8 cellular contexts compared by ENCODE assay signal in genomic region chr19:40798223-40798996, GRCh38. TPM values are rescaled to one million over a fixed set of nuclear protein-coding genes. Genes with fewer than 3 reads are reported as not detected.
DNase-seq lines count a peak whose midpoint lies in the region; ATAC-seq and TF ChIP-seq lines count a peak whose summit lies in the region.

No MANE protein-coding gene starts in this region.

- no peak overlapping the region for H3K56ac ChIP-seq in H9 (ENCODE audit: insufficient read length, low read depth, low read length)

- H2BK20ac ChIP-seq in H9 (ENCODE audit: low read depth, low read length, poor library complexity, severe bottlenecking): no peak overlapping the region

- H3K23me2 ChIP-seq in H9 (ENCODE audit: insufficient read length, low read depth, low read length, poor library complexity, severe bottlenecking): peaks cover 9% of the 10 kb centered on the region

- peak overlapping the region; percentile 62 for H3K4me3 ChIP-seq in fibroblast of villous mesenchyme (ENCODE audit: low read depth, low read length)
- H3K4me3 ChIP-seq in neural cell (ENCODE audit: low read length): peak overlapping the region; percentile 92

- no peaks in the 10 kb centered on the region; a peak in 1 of 5 replicates for H3K9me3 Mint-ChIP-seq in H9
- no peaks in the 10 kb centered on the region for H3K9me3 Mint-ChIP-seq in stimulated activated naive CD8-positive, alpha-beta T cell treated with anti-CD3 and anti-CD28 coated beads, Interleukin-15, amount 100 ng/mL, for 72 hours

- H3K27ac Mint-ChIP-seq in H9: peak overlapping the region; percentile 97 to 99 (median 98)
- H3K27ac Mint-ChIP-seq in stimulated activated naive CD8-positive, alpha-beta T cell treated with anti-CD3 and anti-CD28 coated beads, Interleukin-15, amount 100 ng/mL, for 72 hours: peak overlapping the region; percentile 96 to 99

- ATAC-seq in stimulated activated naive CD8-positive, alpha-beta T cell treated with anti-CD3 and anti-CD28 coated beads, Interleukin-15, amount 100 ng/mL, for 72 hours: peak; percentile 86

- H2AFZ ChIP-seq in H9 (ENCODE audit: low read length) (no peak overlapping the region), neural cell (ENCODE audit: low read depth, low read length) (peak overlapping the region; percentile 42)

- no peak overlapping the region; the same call in 1 of the 2 replicates for H3K4ac ChIP-seq in H9 (ENCODE audit: low read depth, low read length)

- no peaks in the 10 kb centered on the region; the same call in 1 of the 2 replicates for H3K27me3 Mint-ChIP-seq in H9 (ENCODE audit: low read depth)
- no peaks in the 10 kb centered on the region for H3K27me3 Mint-ChIP-seq in stimulated activated naive CD8-positive, alpha-beta T cell treated with anti-CD3 and anti-CD28 coated beads, Interleukin-15, amount 100 ng/mL, for 72 hours

- WGBS in H9 (ENCODE audit: extremely low coverage, insufficient read length, low lambda C conversion rate): no CpG with 5 or more reads among the region's 53 CpGs

- no peak overlapping the region for H2BK5ac ChIP-seq in H9 (ENCODE audit: insufficient read length, low read length)

- TF ChIP-seq CTCF in H9 (conservative IDR thresholded peaks at IDR 0.05): peak; percentile 51
- TF ChIP-seq CTCF in fibroblast of villous mesenchyme (IDR thresholded peaks at IDR 0.05; ENCODE audit: insufficient read depth, low read depth, low read length): peak; percentile 51
- TF ChIP-seq CTCF in neural cell (IDR thresholded peaks at IDR 0.05; ENCODE audit: poor library complexity, severe bottlenecking): peak; percentile 72

- no peak overlapping the region for H4K91ac ChIP-seq in H9 (ENCODE audit: insufficient read length, low read depth, low read length)

- H3T11ph ChIP-seq in H9 (ENCODE audit: low read length): no peak overlapping the region

- peak; percentile 50 for TF ChIP-seq EP300 in neural cell (conservative IDR thresholded peaks at IDR 0.05; ENCODE audit: poor library complexity, severe bottlenecking)

- H3F3A ChIP-seq in neural cell (ENCODE audit: insufficient read depth, low read length, poor library complexity, severe bottlenecking): no peaks in the 10 kb centered on the region

- H4K8ac ChIP-seq in H9 (replicated peaks; ENCODE audit: insufficient read length, low read depth, low read length): no peak overlapping the region

- H3K14ac ChIP-seq in H9 (ENCODE audit: insufficient read depth, low read length): peak overlapping the region; percentile 51; the same call in 1 of the 2 replicates

- peak overlapping the region; percentile 56 for H3K9ac ChIP-seq in H9 (ENCODE audit: extremely low read depth, insufficient read length, low read length)
- H3K9ac ChIP-seq in neural cell (ENCODE audit: low read length): peak overlapping the region; percentile 69

- DNase-seq in GDM1 (lab: John Stamatoyannopoulos, UW): peak; percentile 99
- peak; percentile 100 for DNase-seq in H9
- DNase-seq in M059J (ENCODE audit: low read depth): peak; percentile 100
- peak; percentile 100 for DNase-seq in activated effector memory CD4-positive, alpha-beta T cell treated with anti-CD3 and anti-CD28 coated beads, Interleukin-2, amount 50 U/mL, for 16 hours
- DNase-seq in fibroblast of villous mesenchyme (ENCODE audit: low read depth): peak; percentile 100
- DNase-seq in stimulated activated naive CD8-positive, alpha-beta T cell treated with anti-CD3 and anti-CD28 coated beads, Interleukin-15, amount 100 ng/mL, for 72 hours: peak; percentile 100

- no peak overlapping the region for H3K23ac ChIP-seq in H9 (ENCODE audit: insufficient read length, low read depth, low read length)

- H4K20me1 ChIP-seq in H9 (ENCODE audit: control insufficient read depth, insufficient read depth, insufficient read length): peaks cover 2% of the 10 kb centered on the region
- H4K20me1 ChIP-seq in neural cell (ENCODE audit: insufficient read depth): peaks cover 10% of the 10 kb centered on the region

- peaks cover 2% of the 10 kb centered on the region; the same call in 1 of the 2 replicates for H3K4me1 ChIP-seq in H9 (ENCODE audit: insufficient read depth, low read length)

- no peak overlapping the region for H2BK15ac ChIP-seq in H9 (ENCODE audit: low read depth, low read length)

- H2AK5ac ChIP-seq in H9 (ENCODE audit: insufficient read length, low read length): no peak overlapping the region

- peaks cover 4% of the 10 kb centered on the region for H3K79me1 ChIP-seq in H9 (ENCODE audit: insufficient read depth, low read depth, low read length, poor library complexity, severe bottlenecking)

- H3K36me3 Mint-ChIP-seq in H9 (ENCODE audit: insufficient read depth in 1 of 3, low read depth in 3 of 3): peaks cover 11 to 31% (median 27%) of the 10 kb centered on the region in 3 experiments; a peak in 6 of 7 replicates

- H3K79me2 ChIP-seq in H9 (ENCODE audit: insufficient read depth, low read length): peaks cover 22% of the 10 kb centered on the region; the same call in 1 of the 2 replicates
- peaks cover 40% of the 10 kb centered on the region for H3K79me2 ChIP-seq in neural cell (replicated peaks; ENCODE audit: insufficient read depth, low read length)

- H3K4me1 Mint-ChIP-seq in H9: peaks cover 27 to 38% of the 10 kb centered on the region in 2 experiments
- H3K4me1 Mint-ChIP-seq in stimulated activated naive CD8-positive, alpha-beta T cell treated with anti-CD3 and anti-CD28 coated beads, Interleukin-15, amount 100 ng/mL, for 72 hours: peaks cover 65% of the 10 kb centered on the region

- H3K4me2 ChIP-seq in H9 (ENCODE audit: insufficient read depth, insufficient read length, low read length) (peak overlapping the region; percentile 59), neural cell (ENCODE audit: low read length) (peak overlapping the region; percentile 22)

- no peaks in the 10 kb centered on the region for H3K27me3 ChIP-seq in H9 (ENCODE audit: insufficient read depth, low read length)
- no peaks in the 10 kb centered on the region for H3K27me3 ChIP-seq in neural cell (ENCODE audit: insufficient read depth, low read depth, low read length)

- H3K27ac ChIP-seq in H9 (ENCODE audit: insufficient read length, low read depth, low read length): peak overlapping the region; percentile 51
- peak overlapping the region; percentile 86 for H3K27ac ChIP-seq in neural cell (ENCODE audit: low read length)

- TF ChIP-seq POLR2A in Raji (IDR thresholded peaks at IDR 0.05; ENCODE audit: insufficient read depth, low read depth, low read length): peak; percentile 80

- TF ChIP-seq RAD21 in neural cell (conservative IDR thresholded peaks at IDR 0.05): peak; percentile 51

- no peak overlapping the region for H2BK12ac ChIP-seq in H9 (ENCODE audit: insufficient read length, low read depth, low read length)

- H3K4me3 Mint-ChIP-seq in H9: peak overlapping the region; percentile 93 to 96
- peak overlapping the region; percentile 95 to 96 for H3K4me3 Mint-ChIP-seq in stimulated activated naive CD8-positive, alpha-beta T cell treated with anti-CD3 and anti-CD28 coated beads, Interleukin-15, amount 100 ng/mL, for 72 hours

- no peaks in the 10 kb centered on the region for H3K36me3 ChIP-seq in neural cell (ENCODE audit: insufficient read depth, low read length)

- H2BK120ac ChIP-seq in H9 (ENCODE audit: low read depth, low read length, poor library complexity, severe bottlenecking): peak overlapping the region; percentile 44

- H3K9me2 ChIP-seq in neural cell (ENCODE audit: insufficient read depth, low read length): no peaks in the 10 kb centered on the region

- H3K9me3 ChIP-seq in H9 (ENCODE audit: control insufficient read depth, low read depth, low read length): no peaks in the 10 kb centered on the region
- H3K9me3 ChIP-seq in neural cell (ENCODE audit: low read length): no peaks in the 10 kb centered on the region

- H3K18ac ChIP-seq in H9 (ENCODE audit: insufficient read length, low read depth, low read length): peak overlapping the region; percentile 41

- no peak overlapping the region for H4K5ac ChIP-seq in H9 (ENCODE audit: insufficient read length, low read depth, low read length)

TF ChIP-seq in neural cell, 6 proteins besides CTCF, POLR2A, EP300 and RAD21 (continues in another document):
- peak; percentile 46 for TF ChIP-seq SMC3 (conservative IDR thresholded peaks at IDR 0.05; ENCODE audit: poor library complexity)

RNA-seq across cellular contexts. Expression of gene EGLN2, which starts 0.6 kb away (rescaled TPM):
- 126 and 131 TPM in 2 replicates for total RNA-seq in H9 (2021)
- total RNA-seq in M059J (2014; rRNA removed; shearing (Covaris generic)): 24.1 and 39.7 TPM in 2 replicates
- total RNA-seq in fibroblast of villous mesenchyme: 70.8 and 76.0 TPM in 2 replicates
- 110 and 112 TPM in 2 replicates for polyA plus RNA-seq in neural cell
- polyA minus RNA-seq in neural cell: 112 and 117 TPM in 2 replicates

RNA-seq across cellular contexts. Expression of gene RAB4B, which starts 20.4 kb away (rescaled TPM):
- total RNA-seq in H9 (2021) (22.6 and 26.8 TPM in 2 replicates), fibroblast of villous mesenchyme (12.6 and 13.4 TPM in 2 replicates)
- total RNA-seq in M059J (2014; rRNA removed; shearing (Covaris generic)): 13.2 and 34.2 TPM in 2 replicates
- polyA plus RNA-seq in neural cell: 66.0 and 76.2 TPM in 2 replicates
- 25.1 and 29.5 TPM in 2 replicates for polyA minus RNA-seq in neural cell

RNA-seq across cellular contexts. Expression of gene MIA, which starts 23.1 kb away (rescaled TPM):
- not detected in 2 replicates for total RNA-seq in H9 (2021)
- total RNA-seq in M059J (2014; rRNA removed; shearing (Covaris generic)): not detected in 2 replicates
- total RNA-seq in fibroblast of villous mesenchyme: not detected in 2 replicates
- 1.8 and 4.0 TPM in 2 replicates for polyA plus RNA-seq in neural cell
- polyA minus RNA-seq in neural cell: not detected in 2 replicates

RNA-seq across cellular contexts. Expression of gene SNRPA, which starts 47.4 kb away (rescaled TPM):
- 199 and 225 TPM in 2 replicates for total RNA-seq in H9 (2021)
- total RNA-seq in M059J (2014; rRNA removed; shearing (Covaris generic)): 76.3 and 93.3 TPM in 2 replicates
- 34.1 and 36.1 TPM in 2 replicates for total RNA-seq in fibroblast of villous mesenchyme
- polyA plus RNA-seq in neural cell: 29.9 and 37.9 TPM in 2 replicates
- polyA minus RNA-seq in neural cell: 14.4 and 19.2 TPM in 2 replicates

RNA-seq across cellular contexts. Expression of gene ACTMAP, which starts 48.1 kb away (rescaled TPM):
- total RNA-seq in H9 (2021) (27.7 and 31.5 TPM in 2 replicates), fibroblast of villous mesenchyme (0.64 and 0.86 TPM in 2 replicates)
- total RNA-seq in M059J (2014; rRNA removed; shearing (Covaris generic)): 0.76 and 1.3 TPM in 2 replicates
- 1.0 TPM in 1 of 2 replicates, not detected in the other for polyA plus RNA-seq in neural cell
- 0.73 and 1.3 TPM in 2 replicates for polyA minus RNA-seq in neural cell

Comparison
In these comparisons a context has a peak if more than half of its experiments do, and no peak if none do; other contexts are left out.
1. Peak in every context shown above with its lines: DNase-seq, ATAC-seq, H3K4me3 ChIP-seq and H3K27ac ChIP-seq.